ENCODE assay signal across 8 cellular contexts in the genomic region with DNA sequence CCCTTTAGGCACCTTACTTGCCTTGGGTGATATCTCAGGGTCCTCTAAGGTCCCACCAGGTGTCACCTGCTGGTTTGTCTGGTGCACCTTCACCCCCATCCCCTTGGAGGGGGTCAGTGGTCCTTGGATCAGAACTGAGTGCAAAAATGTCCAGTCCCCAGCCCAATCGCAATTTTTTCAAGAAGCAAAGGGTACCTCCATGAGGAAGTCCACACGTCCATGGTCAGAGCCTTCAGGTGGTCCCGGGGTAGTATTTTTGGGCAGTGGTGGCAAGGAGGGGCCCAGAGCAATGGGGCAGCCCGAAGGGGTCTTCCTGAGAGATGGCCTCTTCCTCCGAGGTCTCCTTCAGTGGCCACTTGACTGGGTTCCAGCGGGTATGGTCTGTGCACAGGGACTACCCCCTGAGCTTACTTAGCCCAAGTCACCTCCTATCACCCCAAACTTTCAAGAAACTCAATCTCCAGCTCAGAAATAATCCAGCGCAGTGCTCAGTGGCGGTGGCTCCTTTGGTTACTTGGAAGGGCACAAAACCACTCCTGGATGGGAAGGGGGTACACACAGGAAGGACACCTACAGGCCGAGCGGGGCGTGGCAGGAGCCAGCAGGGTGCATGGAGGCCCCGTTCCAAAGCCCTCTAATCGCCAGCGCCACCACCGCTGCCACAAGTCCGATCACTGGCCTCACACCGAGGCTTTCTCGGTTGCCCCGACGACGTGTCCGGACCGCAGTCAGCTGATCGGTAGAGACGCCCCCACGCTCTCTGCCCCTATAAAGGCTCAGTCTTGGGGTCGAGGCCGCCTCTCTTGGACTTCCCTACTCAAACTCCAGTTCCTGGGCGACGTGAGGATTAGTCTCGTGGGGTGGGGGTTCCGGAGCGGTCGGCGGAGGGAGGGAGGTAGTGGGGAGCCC. TPM values are rescaled to one million over a fixed set of nuclear protein-coding genes. Genes with fewer than 3 reads are reported as not detected.
DNase-seq lines count a peak whose midpoint lies in the region; ATAC-seq lines count a peak whose summit lies in the region.

No MANE protein-coding gene starts in this region.

- ATAC-seq in left colon = peak; percentile 46
- no peak for ATAC-seq in HG03469 (IDR thresholded peaks at IDR 0.05; ENCODE audit: unreplicated experiment)

- intact Hi-C loops in left colon (cut with DNase I, micrococcal nuclease) = no loop called here

- DNase-seq in DMS53 treated with DMSO at 0.1 percent for 48 hours (lab: John Stamatoyannopoulos, UW; ENCODE audit: unreplicated experiment) (peak; percentile 21), HuH-7 (ENCODE audit: low spot score) (peak; percentile 81), T-helper 9 cell (peak; percentile 34), left colon (peak; percentile 68 to 77), NCI-H1048 (lab: John Stamatoyannopoulos, UW) (no peak)
- DNase-seq in central memory CD4-positive, alpha-beta T cell = peak; percentile 41
- peak; percentile 47 to 51 for DNase-seq in stimulated activated CD8-positive, alpha-beta memory T cell treated with anti-CD3 and anti-CD28 coated beads, Interleukin-2, amount 100 ng/mL, for 48 hours (ENCODE audit: low read depth in 2 of 2)

RNA-seq across cellular contexts. Expression of a gene that starts 4.5 kb away (rescaled TPM):
- total RNA-seq in left colon = 1 to 10 TPM; 1.1 TPM

RNA-seq across cellular contexts. Expression of a gene that starts 16.7 kb away (rescaled TPM):
- 10 to 100 TPM; 66.4 to 69.0 TPM for total RNA-seq in left colon

RNA-seq across cellular contexts. Expression of a gene that starts 16.9 kb away (rescaled TPM):
- under 1 TPM; 0.34 to 0.58 TPM for total RNA-seq in left colon

RNA-seq across cellular contexts. Expression of a gene that starts 30.2 kb away (rescaled TPM):
- 10 to 100 TPM; 65.0 to 75.5 TPM for total RNA-seq in left colon

RNA-seq across cellular contexts. Expression of a gene that starts 33.0 kb away (rescaled TPM):
- 10 to 100 TPM in 1 of 2 donors, 1 to 10 TPM in 1; 8.1 to 15.4 TPM for total RNA-seq in left colon
